8 cellular contexts compared by ENCODE assay signal in genomic region chr2:151828143-151828889, GRCh38. TPM values are rescaled to one million over a fixed set of nuclear protein-coding genes. Genes with fewer than 3 reads are reported as not detected.
A peak's percentile ranks its signal among the peaks of the same experiment; 100 is the strongest.
DNase-seq lines count a peak whose midpoint lies in the region; ATAC-seq, FAIRE-seq and TF ChIP-seq lines count a peak whose summit lies in the region.

A gene with protein sequence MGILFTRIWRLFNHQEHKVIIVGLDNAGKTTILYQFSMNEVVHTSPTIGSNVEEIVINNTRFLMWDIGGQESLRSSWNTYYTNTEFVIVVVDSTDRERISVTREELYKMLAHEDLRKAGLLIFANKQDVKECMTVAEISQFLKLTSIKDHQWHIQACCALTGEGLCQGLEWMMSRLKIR (minus strand): TSS chr2:151828421. CDS start chr2:151828176, 245 bp downstream.

- ATAC-seq in HG02885 (IDR thresholded peaks at IDR 0.05; ENCODE audit: poor library complexity, unreplicated experiment) (peak; percentile 94), T-helper 17 cell (peak; percentile 95), psoas muscle (peak; percentile 93 to 98 (median 95))

- TF ChIP-seq POLR2A in GM15510 (IDR thresholded peaks at IDR 0.05; ENCODE audit: borderline replicate concordance, extremely low read depth, insufficient read length): peak; percentile 92

- peak; percentile 87 for FAIRE-seq in urothelium cell line (lab: Jason Lieb, UNC)

- H3K4me3 Mint-ChIP-seq in T-helper 17 cell: peak within 1 kb of the TSS; percentile 92

- peak within 1 kb of the TSS; percentile 91 for H3K27ac Mint-ChIP-seq in T-helper 17 cell

- DNase-seq in NCI-H1694 treated with DMSO at 0.1 percent for 48 hours (lab: John Stamatoyannopoulos, UW) (peak; percentile 78), T-helper 17 cell (peak; percentile 93 to 95 (median 93)), amygdala (lab: John Stamatoyannopoulos, UW) (peak; percentile 31 to 97 (median 89)), right atrium auricular region (ENCODE audit: low spot score) (peak; percentile 96), psoas muscle (peak; percentile 94 to 98), urothelium cell line (ENCODE audit: low spot score) (peak; percentile 97)

- H3K27me3 ChIP-seq in right atrium auricular region (no peaks in the 10 kb centered on the region), psoas muscle (ENCODE audit: insufficient read depth in 3 of 3, low read length in 2 of 3) (no peaks in the 10 kb centered on the region)

- intact Hi-C loops in psoas muscle (cut with DNase I): loop anchor here (5.0 to 10.0 kb wide), 2 partner anchors 114 to 179 kb away; no protein-coding TSS in a partner anchor

- TF ChIP-seq CTCF in right atrium auricular region (IDR thresholded peaks at IDR 0.05): no peak
- no peak for TF ChIP-seq CTCF in psoas muscle (IDR thresholded peaks at IDR 0.05)

- H3K4me1 ChIP-seq in right atrium auricular region: peaks cover 0 to 49% of the 10 kb centered on the region in 2 donors
- H3K4me1 ChIP-seq in psoas muscle: peaks cover 44% of the 10 kb centered on the region

- H3K4me1 Mint-ChIP-seq in T-helper 17 cell: peaks cover 34% of the 10 kb centered on the region

- H3K4me3 ChIP-seq in right atrium auricular region (peak within 1 kb of the TSS; percentile 92 to 95), psoas muscle (peak within 1 kb of the TSS; percentile 87)

- H3K36me3 ChIP-seq in right atrium auricular region (no peaks in the 10 kb centered on the region), psoas muscle (ENCODE audit: insufficient read depth in 1 of 2, low read depth in 1 of 2) (no peaks in the 10 kb centered on the region)

- peaks cover 2% of the 10 kb centered on the region for H3K36me3 Mint-ChIP-seq in T-helper 17 cell (ENCODE audit: low read depth)

- H3K27me3 Mint-ChIP-seq in T-helper 17 cell: no peaks in the 10 kb centered on the region

- H3K27ac ChIP-seq in right atrium auricular region (peak within 1 kb of the TSS; percentile 92 to 94), psoas muscle (peak within 1 kb of the TSS; percentile 93)

- H3K9me3 ChIP-seq in T-helper 17 cell (ENCODE audit: control insufficient read depth, low read length, poor library complexity, severe bottlenecking): no peaks in the 10 kb centered on the region
- H3K9me3 ChIP-seq in right atrium auricular region: no peaks in the 10 kb centered on the region
- H3K9me3 ChIP-seq in psoas muscle: no peaks in the 10 kb centered on the region

- 0 to 1% (median 1%) methylated on average over 36 to 64 of the region's 64 CpGs for WGBS in psoas muscle, 3 donors

RNA-seq across cellular contexts. Expression of the gene that starts here (rescaled TPM):
- total RNA-seq in T-helper 17 cell: 10 to 100 TPM; 27.6 to 30.1 TPM
- total RNA-seq in right atrium auricular region: 10 to 100 TPM; 69.3 to 82.1 TPM
- total RNA-seq in psoas muscle: 10 to 100 TPM; 42.5 to 71.9 (median 51.7) TPM
- 10 to 100 TPM; 11.8 to 57.5 (median 21.0) TPM for polyA plus RNA-seq in psoas muscle

Comparison
In these comparisons a context has a peak if more than half of its experiments do, and no peak if none do; other contexts are left out.
1. Peak in every context shown above with its lines: DNase-seq, ATAC-seq, H3K4me3 ChIP-seq and H3K27ac ChIP-seq.